2 cellular contexts compared by ENCODE assay signal in genomic region chr6:12943549-12943948, GRCh38.
"Had no signal": no experiment of that assay in that cellular context is flagged by ENCODE, and none has a peak within 500 bp of the region (broad histone marks: within the 10 kb centered on the region; RNA-seq: fewer than 3 reads in every experiment).

No MANE protein-coding gene starts in this region.

- ATAC-seq: GM12878 had no signal

- DNase-seq: GDM1 had no signal

- H3K4me3 ChIP-seq: GM12878 had no signal
